Comparison of ENCODE assay signal across 1 cellular context in the genomic region with DNA sequence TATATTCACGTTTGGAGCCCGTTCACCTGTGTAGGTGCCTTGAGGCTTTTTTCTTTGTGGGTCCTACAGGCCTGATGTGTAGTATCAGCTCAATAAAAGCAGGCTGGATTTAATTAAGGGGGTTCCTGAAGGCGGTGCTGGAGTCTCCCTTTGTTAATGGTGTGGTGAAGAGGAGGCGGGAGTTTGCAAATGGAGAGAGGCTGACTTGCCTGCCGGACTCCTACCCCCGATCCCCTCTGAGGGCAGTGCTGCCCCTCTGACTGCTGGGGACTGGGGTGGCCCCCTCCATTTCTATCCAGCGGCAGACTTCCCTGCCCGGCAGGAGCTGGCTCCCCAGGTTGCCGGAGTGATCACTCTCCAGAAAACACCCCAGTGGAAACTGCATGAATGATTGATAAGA.
TF ChIP-seq lines count a peak whose summit lies in the region.

No MANE protein-coding gene starts in this region.

TF ChIP-seq in K562, 482 proteins besides CTCF, POLR2A, EP300 and RAD21 (continued from another document):
- TF ChIP-seq NR2F6 (CRISPR knock-in tag; IDR thresholded peaks at IDR 0.05) (no peak), ZNF408 (CRISPR knock-in tag; IDR thresholded peaks at IDR 0.05; ENCODE audit: low read depth) (no peak), TRIM24 (IDR thresholded peaks at IDR 0.05) (no peak)
